Comparison of ENCODE assay signal across 27 cellular contexts in genomic region chr16:26709175-26709574, GRCh38.
DNase-seq lines count a peak whose midpoint lies in the region; ATAC-seq and TF ChIP-seq lines count a peak whose summit lies in the region.
"Had no signal": no experiment of that assay in that cellular context is flagged by ENCODE, and none has a peak within 500 bp of the region (broad histone marks: within the 10 kb centered on the region; RNA-seq: fewer than 3 reads in every experiment).

No MANE protein-coding gene starts in this region.

- TF ChIP-seq POLR2A in Raji (IDR thresholded peaks at IDR 0.05; ENCODE audit: insufficient read depth, low read depth, low read length): peak; percentile 22; the same call in 1 of the 2 replicates

- H3K9ac ChIP-seq in Karpas-422 (ENCODE audit: low read length): no peak overlapping the region

- no peaks in the 10 kb centered on the region for H3K9me3 ChIP-seq in Karpas-422 (ENCODE audit: low read length)
- H3K9me3 ChIP-seq: body of pancreas, HAP-1, mucosa of descending colon, transverse colon had no signal

- no peak overlapping the region for H3K4me2 ChIP-seq in Karpas-422 (ENCODE audit: low read depth, low read length, poor library complexity, severe bottlenecking)

- CTCF ChIA-PET in T-cell (lab: Charles Lee): no interaction called here

- H3K9me3 Mint-ChIP-seq in T-cell: no peaks in the 10 kb centered on the region
- H3K9me3 Mint-ChIP-seq: activated CD4-positive, alpha-beta memory T cell treated with anti-CD3 and anti-CD28 coated beads for 36 hours; CD4-positive, alpha-beta memory T cell; central memory CD8-positive, alpha-beta T cell; effector memory CD8-positive, alpha-beta T cell; natural killer cell had no signal

- DNase-seq in Caki2 (ENCODE audit: low read depth) (peak; percentile 8), Karpas-422 (peak; percentile 81), iPS DF 4.7 (ENCODE audit: extremely low read depth, low spot score) (peak; percentile 22), T-cell (no peak), glomerular visceral epithelial cell (ENCODE audit: extremely low spot score) (no peak), NCI-H1105 (lab: John Stamatoyannopoulos, UW) (no peak)
- DNase-seq: ACHN; activated CD4-positive, alpha-beta memory T cell treated with anti-CD3 and anti-CD28 coated beads for 36 hours; activated CD8-positive, alpha-beta memory T cell treated with anti-CD3 and anti-CD28 coated beads, Interleukin-2, amount 50 U/mL, for 48 hours; activated naive CD4-positive, alpha-beta T cell treated with anti-CD3 and anti-CD28 coated beads, Interleukin-2, amount 10 ng/mL, durations not matched to agents 7 days and 5 days; CD4-positive, alpha-beta memory T cell; effector memory CD8-positive, alpha-beta T cell; IMR-90; mucosa of descending colon; natural killer cell; NCI-H1417 treated with DMSO at 0.1 percent for 48 hours; NCI-H2081; NCI-H2227 treated with DMSO at 0.1 percent for 48 hours; NCI-H69; stimulated activated CD4-positive, alpha-beta T cell treated with anti-CD3 and anti-CD28 coated beads, Interleukin-4, amount 100 ng/mL, for 4 hours; transverse colon had no signal

- H3K4me1 Mint-ChIP-seq in T-cell: no peaks in the 10 kb centered on the region
- H3K4me1 Mint-ChIP-seq: activated naive CD4-positive, alpha-beta T cell treated with anti-CD3 and anti-CD28 coated beads, Interleukin-2, amount 10 ng/mL, durations not matched to agents 7 days and 5 days; B cell; CD4-positive, alpha-beta memory T cell; central memory CD8-positive, alpha-beta T cell; natural killer cell had no signal

- H3K27me3 Mint-ChIP-seq in T-cell: peaks cover 0 to 1% of the 10 kb centered on the region in 2 donors

- no peaks in the 10 kb centered on the region for H3K27me3 ChIP-seq in Karpas-422 (ENCODE audit: low read length)
- H3K27me3 ChIP-seq: body of pancreas, transverse colon had no signal

- no peak overlapping the region for H3K4me3 Mint-ChIP-seq in T-cell
- H3K4me3 Mint-ChIP-seq: activated CD4-positive, alpha-beta memory T cell treated with anti-CD3 and anti-CD28 coated beads for 36 hours; activated naive CD4-positive, alpha-beta T cell treated with anti-CD3 and anti-CD28 coated beads, Interleukin-2, amount 10 ng/mL, durations not matched to agents 7 days and 5 days; B cell; CD4-positive, alpha-beta memory T cell; central memory CD8-positive, alpha-beta T cell; effector memory CD8-positive, alpha-beta T cell; natural killer cell had no signal

- H2AFZ ChIP-seq in Karpas-422 (ENCODE audit: low read length): no peak overlapping the region

- POLR2A ChIA-PET in T-cell (lab: Charles Lee): no interaction called here

- peaks cover 23% of the 10 kb centered on the region for H3K4me1 ChIP-seq in Karpas-422 (ENCODE audit: low read length)
- H3K4me1 ChIP-seq: body of pancreas, HAP-1, transverse colon had no signal

- in situ Hi-C loops in Caki2 (cut with HindIII; ENCODE audit: low pct_unique_long_range_greater_than_20kb, low sequenced_read_pairs): no loop called here

- H3K79me2 ChIP-seq in Karpas-422 (ENCODE audit: low read length): no peaks in the 10 kb centered on the region

- H3K36me3 ChIP-seq in Karpas-422 (ENCODE audit: insufficient read depth, low read length): no peaks in the 10 kb centered on the region
- H3K36me3 ChIP-seq: HAP-1, transverse colon had no signal

- H4K20me1 ChIP-seq in Karpas-422 (ENCODE audit: insufficient read depth, low read depth, low read length): no peaks in the 10 kb centered on the region

- no peaks in the 10 kb centered on the region for H3K9me2 ChIP-seq in Karpas-422 (replicated peaks; ENCODE audit: insufficient read depth, low read length)

- H3K27ac Mint-ChIP-seq in T-cell: no peak overlapping the region
- H3K27ac Mint-ChIP-seq: activated CD4-positive, alpha-beta memory T cell treated with anti-CD3 and anti-CD28 coated beads for 36 hours; activated naive CD4-positive, alpha-beta T cell treated with anti-CD3 and anti-CD28 coated beads, Interleukin-2, amount 10 ng/mL, durations not matched to agents 7 days and 5 days; B cell; CD4-positive, alpha-beta memory T cell; effector memory CD8-positive, alpha-beta T cell; natural killer cell had no signal

- H3K27ac ChIP-seq in Karpas-422 (ENCODE audit: low read length): no peak overlapping the region
- H3K27ac ChIP-seq: body of pancreas, transverse colon had no signal

- no peaks in the 10 kb centered on the region for H3K36me3 Mint-ChIP-seq in T-cell
- H3K36me3 Mint-ChIP-seq: activated CD4-positive, alpha-beta memory T cell treated with anti-CD3 and anti-CD28 coated beads for 36 hours; activated naive CD4-positive, alpha-beta T cell treated with anti-CD3 and anti-CD28 coated beads, Interleukin-2, amount 10 ng/mL, durations not matched to agents 7 days and 5 days; CD4-positive, alpha-beta memory T cell; natural killer cell had no signal

- no peak for ATAC-seq in HG02642 (IDR thresholded peaks at IDR 0.05; ENCODE audit: poor library complexity, unreplicated experiment)
- no peak for ATAC-seq in T-cell (replicated peaks in 1 of 4)
- ATAC-seq: body of pancreas; effector memory CD8-positive, alpha-beta T cell; mucosa of descending colon; natural killer cell had no signal

- no peak overlapping the region for H3K4me3 ChIP-seq in Karpas-422 (ENCODE audit: low read length)
- H3K4me3 ChIP-seq: body of pancreas, HAP-1, mucosa of descending colon, transverse colon had no signal

Comparison
In these comparisons a context has a peak if more than half of its experiments do, and no peak if none do; other contexts are left out.
1. DNase-seq: peak in Caki2 (single experiment), Karpas-422 (single experiment) and iPS DF 4.7 (single experiment); none in T-cell (0 of 34), glomerular visceral epithelial cell (single experiment) and NCI-H1105 (single experiment).